Comparison of ENCODE assay signal across 8 cellular contexts in the genomic region with DNA sequence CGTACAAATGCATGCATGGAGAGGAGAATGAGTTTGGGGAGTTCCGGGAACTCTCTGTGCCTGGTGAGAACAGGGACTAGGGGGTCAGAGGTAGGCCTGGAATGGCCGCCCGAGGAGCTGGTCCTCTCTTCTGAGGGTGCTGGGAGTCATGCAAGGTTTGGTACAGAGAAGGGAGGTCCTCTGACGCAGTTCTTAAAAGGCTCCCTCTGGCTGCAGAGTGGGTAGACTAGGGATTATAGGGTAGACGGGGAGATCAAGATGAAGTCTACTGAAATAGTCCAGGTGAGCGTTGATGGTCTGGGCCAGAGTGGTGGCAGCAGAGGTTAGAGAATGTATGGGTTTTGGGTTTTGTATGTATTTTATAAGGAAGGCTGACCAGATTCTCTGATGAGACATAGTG. TPM values are rescaled to one million over a fixed set of nuclear protein-coding genes. Genes with fewer than 3 reads are reported as not detected.
A peak's percentile ranks its signal among the peaks of the same experiment; 100 is the strongest.
DNase-seq lines count a peak whose midpoint lies in the region; ATAC-seq and TF ChIP-seq lines count a peak whose summit lies in the region.

No MANE protein-coding gene starts in this region.

- peaks cover 11% of the 10 kb centered on the region for H3K27me3 Mint-ChIP-seq in brain

- H3K4me3 ChIP-seq in A673 (ENCODE audit: low read depth, low read length, poor library complexity, severe bottlenecking), result peak overlapping the region; percentile 94
- H3K4me3 ChIP-seq in lower lobe of right lung, result peak overlapping the region; percentile 95

- intact Hi-C loops in A673 (cut with micrococcal nuclease; ENCODE audit: unreplicated experiment), result no loop called here
- intact Hi-C loops in lower lobe of right lung (cut with DNase I), result no loop called here

- TSS peak; percentile 43 for BruUV-seq in A673 (replicated peaks; lab: Mats Ljungman, UMichigan)

- H3K27me3 ChIP-seq in A673 (replicated peaks; ENCODE audit: insufficient read depth, low read depth, low read length, poor library complexity) (no peaks in the 10 kb centered on the region), lower lobe of right lung (ENCODE audit: low read depth) (no peaks in the 10 kb centered on the region)

- CTCF ChIA-PET in A673 (lab: Charles Lee), result no interaction called here

- peaks cover 38% of the 10 kb centered on the region for H3K4me1 Mint-ChIP-seq in brain

- H3K9me3 Mint-ChIP-seq in brain, result peaks cover 0 to 27% (median 0%) of the 10 kb centered on the region in 5 experiments

- in situ Hi-C loops in G401 (cut with HindIII; ENCODE audit: low sequenced_read_pairs), result no loop called here

- POLR2A ChIA-PET in A673 (lab: Charles Lee; ENCODE audit: low non-redundant PET), result no interaction called here

- peaks cover 54% of the 10 kb centered on the region for H3K36me3 Mint-ChIP-seq in brain

- peak overlapping the region; percentile 97 to 99 (median 98) for H3K4me3 Mint-ChIP-seq in brain

- peaks cover 3% of the 10 kb centered on the region for H3K9me3 ChIP-seq in A673 (ENCODE audit: low read depth, low read length, poor library complexity, severe bottlenecking)
- peaks cover 39% of the 10 kb centered on the region for H3K9me3 ChIP-seq in lower lobe of right lung

- ATAC-seq in HG02973 (IDR thresholded peaks at IDR 0.05; ENCODE audit: unreplicated experiment) (peak; percentile 2), lower lobe of right lung (no peak)

- peak overlapping the region; percentile 96 to 99 (median 98) for H3K27ac Mint-ChIP-seq in brain

- H3K36me3 ChIP-seq in A673 (ENCODE audit: insufficient read depth, low read length, poor library complexity, severe bottlenecking), result peaks cover 28% of the 10 kb centered on the region
- H3K36me3 ChIP-seq in lower lobe of right lung, result peaks cover 31% of the 10 kb centered on the region

- DNase-seq in A673 (ENCODE audit: low spot score), result no peak
- DNase-seq in lower lobe of right lung, result no peak
- no peak for DNase-seq in SHP77 (lab: John Stamatoyannopoulos, UW)
- no peak for DNase-seq in G401 (ENCODE audit: low spot score)
- DNase-seq in DMS153 treated with DMSO at 0.1 percent for 48 hours (lab: John Stamatoyannopoulos, UW; ENCODE audit: unreplicated experiment), result no peak
- DNase-seq in 8988T, result no peak

- no peak for TF ChIP-seq CTCF in A673 (conservative IDR thresholded peaks at IDR 0.05; ENCODE audit: low read depth, low read length)
- TF ChIP-seq CTCF in brain (conservative IDR thresholded peaks at IDR 0.05), result no peak
- no peak for TF ChIP-seq CTCF in lower lobe of right lung (IDR thresholded peaks at IDR 0.05)

- H3K4me1 ChIP-seq in A673 (ENCODE audit: insufficient read depth, low read length, poor library complexity, severe bottlenecking) (peaks cover 6% of the 10 kb centered on the region), lower lobe of right lung (peaks cover 18% of the 10 kb centered on the region)

- H3K27ac ChIP-seq in A673 (ENCODE audit: low read depth, low read length, poor library complexity, severe bottlenecking) (peak overlapping the region; percentile 80), lower lobe of right lung (peak overlapping the region; percentile 85)

RNA-seq across cellular contexts. Expression of gene ZNF304, which starts 0.8 kb away (rescaled TPM):
- total RNA-seq in A673 (2021) (10.2 and 11.0 TPM in 2 replicates), lower lobe of right lung (7.4 TPM)
- polyA plus RNA-seq in brain (ENCODE audit: insufficient read depth, low read depth, low replicate concordance), result 5.5 TPM
- total RNA-seq in G401 (2014; rRNA removed; shearing (Covaris generic)), result 9.2 and 9.5 TPM in 2 replicates

RNA-seq across cellular contexts. Expression of gene TRAPPC2B, which starts 11.5 kb away (rescaled TPM):
- total RNA-seq in A673 (2021), result 16.8 and 18.7 TPM in 2 replicates
- 17.0 TPM for polyA plus RNA-seq in brain (ENCODE audit: insufficient read depth, low read depth, low replicate concordance)
- total RNA-seq in lower lobe of right lung, result 6.9 TPM
- total RNA-seq in G401 (2014; rRNA removed; shearing (Covaris generic)), result 18.6 and 19.0 TPM in 2 replicates

RNA-seq across cellular contexts. Expression of gene ZNF547, which starts 11.5 kb away (rescaled TPM):
- total RNA-seq in A673 (2021), result 5.0 and 6.1 TPM in 2 replicates
- polyA plus RNA-seq in brain (ENCODE audit: insufficient read depth, low read depth, low replicate concordance), result 1.2 TPM
- total RNA-seq in lower lobe of right lung, result 3.4 TPM
- 0.68 and 1.7 TPM in 2 replicates for total RNA-seq in G401 (2014; rRNA removed; shearing (Covaris generic))

RNA-seq across cellular contexts. Expression of gene ZNF543, which starts 31.6 kb away (rescaled TPM):
- 10.1 and 10.6 TPM in 2 replicates for total RNA-seq in A673 (2021)
- 2.0 TPM for polyA plus RNA-seq in brain (ENCODE audit: insufficient read depth, low read depth, low replicate concordance)
- total RNA-seq in lower lobe of right lung, result 5.3 TPM
- total RNA-seq in G401 (2014; rRNA removed; shearing (Covaris generic)), result 6.4 and 9.6 TPM in 2 replicates

RNA-seq across cellular contexts. Expression of gene ZNF548, which starts 37.8 kb away (rescaled TPM):
- total RNA-seq in A673 (2021) (16.9 TPM in 2 replicates), lower lobe of right lung (19.6 TPM)
- polyA plus RNA-seq in brain (ENCODE audit: insufficient read depth, low read depth, low replicate concordance), result 4.9 TPM
- total RNA-seq in G401 (2014; rRNA removed; shearing (Covaris generic)), result 4.1 and 6.0 TPM in 2 replicates
